In genomic region chr3:4809970-4810369, GRCh38 we compare ENCODE assay signal across 1 cellular context.
TF ChIP-seq lines count a peak whose summit lies in the region.

No MANE protein-coding gene starts in this region.

TF ChIP-seq in H1, 55 proteins besides CTCF, POLR2A, EP300 and RAD21:
- TF ChIP-seq ATF2 (IDR thresholded peaks at IDR 0.05; ENCODE audit: low read length) (no peak), ZNF274 (IDR thresholded peaks at IDR 0.05; ENCODE audit: borderline replicate concordance, extremely low read depth, low read length) (no peak), TBP (IDR thresholded peaks at IDR 0.05; ENCODE audit: low read depth, low read length) (no peak), TEAD4 (IDR thresholded peaks at IDR 0.05; ENCODE audit: low read depth, low read length) (no peak), EGR1 (IDR thresholded peaks at IDR 0.05; ENCODE audit: borderline replicate concordance, low read depth, low read length) (no peak), HDAC2 (IDR thresholded peaks at IDR 0.05; ENCODE audit: borderline replicate concordance in 1 of 2, low read depth in 2 of 2, low read length in 2 of 2) (no peak), TAF1 (IDR thresholded peaks at IDR 0.05; ENCODE audit: low read depth, low read length) (no peak), ATF3 (IDR thresholded peaks at IDR 0.05; ENCODE audit: insufficient read depth, low read depth, low read length) (no peak)
